In genomic region chr16:10828851-10829331, GRCh38 we compare ENCODE assay signal across 8 cellular contexts. TPM values are rescaled to one million over a fixed set of nuclear protein-coding genes. Genes with fewer than 3 reads are reported as not detected.
DNase-seq lines count a peak whose midpoint lies in the region; ATAC-seq, FAIRE-seq and TF ChIP-seq lines count a peak whose summit lies in the region.

No MANE protein-coding gene starts in this region.

- POLR2A ChIA-PET in CD8-positive, alpha-beta T cell (lab: Charles Lee): no interaction called here

- TF ChIP-seq POLR2A in stomach (IDR thresholded peaks at IDR 0.05): no peak

- no peak overlapping the region for H3K4me3 Mint-ChIP-seq in CD8-positive, alpha-beta T cell

- intact Hi-C loops in stomach (cut with DNase I; ENCODE audit: low total_unique reads): no loop called here
- intact Hi-C loops in CD8-positive, alpha-beta T cell (cut with DNase I, micrococcal nuclease): no loop called here

- H3K4me1 Mint-ChIP-seq in CD8-positive, alpha-beta T cell (ENCODE audit: low read depth): no peaks in the 10 kb centered on the region

- H3K4me3 ChIP-seq in LNCaP clone FGC (ENCODE audit: low read depth, low read length) (no peak overlapping the region), bronchial epithelial cell (ENCODE audit: low read depth, low read length) (no peak overlapping the region), stomach (peak overlapping the region in 2 of 4 donors; percentile 7 to 16)
- no peak overlapping the region for H3K4me3 ChIP-seq in CD8-positive, alpha-beta T cell (ENCODE audit: low read depth, low read length)

- CTCF ChIA-PET in CD8-positive, alpha-beta T cell (lab: Charles Lee): no interaction called here

- no peaks in the 10 kb centered on the region for H3K27me3 Mint-ChIP-seq in CD8-positive, alpha-beta T cell (ENCODE audit: low read depth)

- H3K4me1 ChIP-seq in stomach: peaks cover 34 to 54% (median 48%) of the 10 kb centered on the region in 4 donors
- no peaks in the 10 kb centered on the region for H3K4me1 ChIP-seq in CD8-positive, alpha-beta T cell (ENCODE audit: insufficient read depth, low read length)

- no peak for FAIRE-seq in bronchial epithelial cell (lab: Jason Lieb, UNC)

- no peak for ATAC-seq in HG03139 (IDR thresholded peaks at IDR 0.05; ENCODE audit: unreplicated experiment)
- ATAC-seq in CD8-positive, alpha-beta T cell: no peak

- H3K36me3 Mint-ChIP-seq in CD8-positive, alpha-beta T cell: no peaks in the 10 kb centered on the region

- H3K27ac Mint-ChIP-seq in CD8-positive, alpha-beta T cell: no peak overlapping the region

- 3 to 8% (median 7%) methylated on average over 7 to 16 of the region's 16 CpGs for WGBS in stomach, 5 donors

- no peaks in the 10 kb centered on the region for H3K9me3 Mint-ChIP-seq in CD8-positive, alpha-beta T cell

- TF ChIP-seq EP300 in stomach (IDR thresholded peaks at IDR 0.05): peak; percentile 79

- TF ChIP-seq CTCF in LNCaP clone FGC (IDR thresholded peaks at IDR 0.05; ENCODE audit: control insufficient read depth, extremely low read depth, insufficient read depth) (no peak), bronchial epithelial cell (IDR thresholded peaks at IDR 0.05; ENCODE audit: insufficient read depth, low read length, severe bottlenecking) (no peak), stomach (IDR thresholded peaks at IDR 0.05) (no peak)
- no peak for TF ChIP-seq CTCF in CD8-positive, alpha-beta T cell (IDR thresholded peaks at IDR 0.05)

- H3K9me3 ChIP-seq in stomach: no peaks in the 10 kb centered on the region
- no peaks in the 10 kb centered on the region for H3K9me3 ChIP-seq in CD8-positive, alpha-beta T cell (ENCODE audit: low read length)

- DNase-seq in LNCaP clone FGC (ENCODE audit: low read depth): peak; percentile 42
- DNase-seq in bronchial epithelial cell (ENCODE audit: low read depth): peak; percentile 73
- peak; percentile 97 for DNase-seq in stomach
- no peak for DNase-seq in activated gamma-delta T cell treated with Interleukin-2 at 50 U/mL for 16 hours
- DNase-seq in CD8-positive, alpha-beta T cell: no peak
- no peak for DNase-seq in NCI-H82 (lab: John Stamatoyannopoulos, UW)

- H3K27me3 ChIP-seq in bronchial epithelial cell (ENCODE audit: control insufficient read depth, insufficient read depth, low read length) (no peaks in the 10 kb centered on the region), layer of hippocampus (ENCODE audit: control insufficient read depth, insufficient read depth, low read length) (peaks cover 2% of the 10 kb centered on the region), stomach (no peaks in the 10 kb centered on the region)
- H3K27me3 ChIP-seq in CD8-positive, alpha-beta T cell (ENCODE audit: insufficient read depth, low read length): no peaks in the 10 kb centered on the region

- H3K27ac ChIP-seq in layer of hippocampus (ENCODE audit: low read depth, low read length): peak overlapping the region; percentile 77
- peak overlapping the region; percentile 81 to 95 (median 89) for H3K27ac ChIP-seq in stomach
- H3K27ac ChIP-seq in CD8-positive, alpha-beta T cell (ENCODE audit: low read depth, low read length): no peak overlapping the region

- H3K36me3 ChIP-seq in bronchial epithelial cell (ENCODE audit: control insufficient read depth, insufficient read depth, low read length) (no peaks in the 10 kb centered on the region), stomach (no peaks in the 10 kb centered on the region)
- H3K36me3 ChIP-seq in CD8-positive, alpha-beta T cell (ENCODE audit: insufficient read depth, low read length): no peaks in the 10 kb centered on the region

RNA-seq across cellular contexts. Expression of gene TVP23A, which starts 10.3 kb away (rescaled TPM):
- total RNA-seq in bronchial epithelial cell: not detected in 2 replicates
- total RNA-seq in stomach: 1 to 10 TPM in 1 of 5 donors, not detected in 4; 4.4 TPM
- polyA plus RNA-seq in stomach: under 1 TPM; 0.15 to 0.37 (median 0.31) TPM
- not detected for total RNA-seq in CD8-positive, alpha-beta T cell

RNA-seq across cellular contexts. Expression of gene CIITA, which starts 48.1 kb away (rescaled TPM):
- total RNA-seq in bronchial epithelial cell (0.13 TPM in 1 of 2 replicates, not detected in the other), stomach (10 to 100 TPM in 3 of 5 donors, 1 to 10 TPM in 1, under 1 TPM in 1; under 0.01 to 67.1 (median 21.2) TPM)
- polyA plus RNA-seq in stomach: 10 to 100 TPM in 1 of 3 donors, 1 to 10 TPM in 2; 3.2 to 18.4 (median 4.3) TPM
- total RNA-seq in CD8-positive, alpha-beta T cell: 1 to 10 TPM; 4.0 to 5.8 TPM

Comparison
In these comparisons a context has a peak if more than half of its experiments do, and no peak if none do; other contexts are left out.
1. DNase-seq: peak in LNCaP clone FGC (single experiment), bronchial epithelial cell (single experiment) and stomach (single experiment); none in activated gamma-delta T cell treated with Interleukin-2 at 50 U/mL for 16 hours (single experiment), CD8-positive, alpha-beta T cell (0 of 7) and NCI-H82 (single experiment).